Comparison of ENCODE assay signal across 31 cellular contexts in the genomic region with DNA sequence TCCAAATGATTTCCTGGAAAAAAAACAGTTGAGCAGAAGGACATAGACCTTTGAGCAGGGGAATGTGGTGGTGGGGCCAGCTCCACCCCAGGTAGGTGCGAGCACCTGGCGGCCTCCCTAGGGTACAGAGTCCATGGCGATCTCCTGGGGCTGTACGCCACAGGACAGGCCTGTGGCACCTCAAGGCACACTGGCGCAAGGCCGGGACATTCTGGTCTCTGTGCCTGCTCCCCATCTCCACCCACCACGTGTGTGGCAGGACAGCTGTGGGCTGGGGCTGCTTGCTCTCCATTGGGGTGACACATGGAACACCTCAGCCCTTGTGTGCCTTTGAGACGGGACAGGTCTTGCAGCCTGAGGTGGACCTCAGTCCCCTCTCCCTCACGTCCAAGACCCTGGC. TPM values are rescaled to one million over a fixed set of nuclear protein-coding genes. Genes with fewer than 3 reads are reported as not detected.
DNase-seq lines count a peak whose midpoint lies in the region; ATAC-seq and TF ChIP-seq lines count a peak whose summit lies in the region.
"Had no signal": no experiment of that assay in that cellular context is flagged by ENCODE, and none has a peak within 500 bp of the region (broad histone marks: within the 10 kb centered on the region; RNA-seq: fewer than 3 reads in every experiment).

No MANE protein-coding gene starts in this region.

- 85% methylated on average over 4 of the region's 9 CpGs for WGBS in esophagus muscularis mucosa
- WGBS in sigmoid colon, 2 donors, result 20 to 76% methylated on average over 9 of the region's 9 CpGs

- H3K4me1 ChIP-seq in esophagus muscularis mucosa (peaks cover 52 to 89% (median 70%) of the 10 kb centered on the region in 4 donors), mucosa of descending colon (ENCODE audit: low read depth) (peaks cover 33% of the 10 kb centered on the region), sigmoid colon (peaks cover 0 to 60% (median 53%) of the 10 kb centered on the region in 4 donors)
- H3K4me1 ChIP-seq: breast epithelium, SJSA1 had no signal

- no peak for TF ChIP-seq EP300 in esophagus muscularis mucosa (IDR thresholded peaks at IDR 0.05)
- TF ChIP-seq EP300 in sigmoid colon (IDR thresholded peaks at IDR 0.05), result no peak

- peak; percentile 79 for ATAC-seq in mucosa of descending colon
- no peak for ATAC-seq in sciatic nerve
- ATAC-seq: Panc1 had no signal

- H3K4me3 ChIP-seq in esophagus muscularis mucosa (no peak overlapping the region), mucosa of descending colon (no peak overlapping the region), sigmoid colon (no peak overlapping the region), MG63 (no peak overlapping the region), WERI-Rb-1 (ENCODE audit: low read depth, low read length) (no peak overlapping the region)
- H3K4me3 ChIP-seq: breast epithelium, coronary artery, HAP-1, SJSA1, skin epidermis had no signal

- H3K9me3 ChIP-seq in esophagus muscularis mucosa, result no peaks in the 10 kb centered on the region
- H3K9me3 ChIP-seq in mucosa of descending colon, result no peaks in the 10 kb centered on the region
- H3K9me3 ChIP-seq in sigmoid colon, result no peaks in the 10 kb centered on the region
- no peaks in the 10 kb centered on the region for H3K9me3 ChIP-seq in MG63
- H3K9me3 ChIP-seq in WERI-Rb-1 (ENCODE audit: severe bottlenecking), result no peaks in the 10 kb centered on the region
- H3K9me3 ChIP-seq: breast epithelium, HAP-1, SJSA1 had no signal

- intact Hi-C loops in esophagus muscularis mucosa (cut with DNase I) (no loop called here), mucosa of descending colon (cut with DNase I, micrococcal nuclease) (no loop called here), sigmoid colon (cut with DNase I) (no loop called here), sciatic nerve (cut with DNase I) (no loop called here)

- H3K27me3 ChIP-seq in esophagus muscularis mucosa (no peaks in the 10 kb centered on the region), sigmoid colon (no peaks in the 10 kb centered on the region), MG63 (no peaks in the 10 kb centered on the region), WERI-Rb-1 (ENCODE audit: insufficient read depth, low read depth, severe bottlenecking) (no peaks in the 10 kb centered on the region)
- H3K27me3 ChIP-seq: breast epithelium, SJSA1 had no signal

- H3K36me3 ChIP-seq in esophagus muscularis mucosa (no peaks in the 10 kb centered on the region), mucosa of descending colon (ENCODE audit: low read depth) (no peaks in the 10 kb centered on the region), sigmoid colon (no peaks in the 10 kb centered on the region), MG63 (no peaks in the 10 kb centered on the region), WERI-Rb-1 (peaks cover 5% of the 10 kb centered on the region)
- H3K36me3 ChIP-seq: breast epithelium, HAP-1, SJSA1 had no signal

- DNase-seq in HT-29 (ENCODE audit: low spot score) (peak; percentile 78), esophagus muscularis mucosa (ENCODE audit: extremely low spot score) (no peak), mucosa of descending colon (peak; percentile 81 to 90 (median 87)), sigmoid colon (no peak), MG63 (no peak), WERI-Rb-1 (no peak), sciatic nerve (ENCODE audit: low spot score) (no peak)
- DNase-seq in activated CD4-positive, alpha-beta T cell treated with anti-CD3 and anti-CD28 coated beads, Interleukin-2, amount 50 U/mL, for 4 hours, result no peak
- DNase-seq: activated CD4-positive, alpha-beta memory T cell treated with anti-CD3 and anti-CD28 coated beads for 36 hours; activated CD8-positive, alpha-beta memory T cell treated with anti-CD3 and anti-CD28 coated beads, Interleukin-2, amount 50 U/mL, for 4 hours; activated naive CD4-positive, alpha-beta T cell treated with anti-CD3 and anti-CD28 coated beads, Interleukin-2, amount 50 U/mL, for 16 hours; amniotic stem cell; COR-L47; DMS79; foreskin fibroblast; GDM1; KBM-7; midbrain; NCI-H1417; NCI-H2029 treated with DMSO at 0.1 percent for 48 hours; NCI-H526 treated with DMSO at 0.1 percent for 48 hours; stimulated activated CD4-positive, alpha-beta T cell treated with anti-CD3 and anti-CD28 coated beads, Interleukin-1b, Interleukin-23, amount 100 ng/mL, for 48 hours; T-helper 1 cell had no signal

- no peak for TF ChIP-seq POLR2A in esophagus muscularis mucosa (IDR thresholded peaks at IDR 0.05; ENCODE audit: low read depth)
- TF ChIP-seq POLR2A in sigmoid colon (IDR thresholded peaks at IDR 0.05), result no peak

- H3K27ac ChIP-seq in esophagus muscularis mucosa (replicated peaks in 1 of 4) (peak overlapping the region; percentile 41 to 86 (median 44)), sigmoid colon (peak overlapping the region; percentile 41 to 85 (median 62)), WERI-Rb-1 (no peak overlapping the region)
- H3K27ac ChIP-seq: breast epithelium, coronary artery, SJSA1, skin epidermis had no signal

- no peak for TF ChIP-seq CTCF in esophagus muscularis mucosa (IDR thresholded peaks at IDR 0.05)
- no peak for TF ChIP-seq CTCF in mucosa of descending colon (IDR thresholded peaks at IDR 0.05)
- TF ChIP-seq CTCF in sigmoid colon (IDR thresholded peaks at IDR 0.05), result no peak
- no peak for TF ChIP-seq CTCF in WERI-Rb-1 (IDR thresholded peaks at IDR 0.05; ENCODE audit: low read depth, low read length)

RNA-seq across cellular contexts. Expression of a gene that starts 25.2 kb away (rescaled TPM):
- 27.5 and 28.6 TPM in 2 replicates for total RNA-seq in HT-29 (2014; rRNA removed; shearing (Covaris generic))
- total RNA-seq in esophagus muscularis mucosa, result 10 to 100 TPM; 18.6 to 89.9 (median 40.8) TPM
- 100 to 1,000 TPM; 175 to 276 (median 201) TPM for total RNA-seq in mucosa of descending colon
- total RNA-seq in sigmoid colon, result 10 to 100 TPM; 16.0 to 95.8 (median 29.0) TPM
- 10 to 100 TPM; 12.6 to 80.1 (median 19.0) TPM for polyA plus RNA-seq in sigmoid colon
- total RNA-seq in MG63 (2014; rRNA removed; shearing (Covaris generic); ENCODE audit: low replicate concordance), result 0.17 and 1.1 TPM in 2 replicates
- 6.6 TPM for total RNA-seq in sciatic nerve
- total RNA-seq: HT1080, SJSA1 had no signal
- polyA plus RNA-seq: BJ had no signal

Comparison
In these comparisons a context has a peak if more than half of its experiments do, and no peak if none do; other contexts are left out.
1. DNase-seq: peak in HT-29 (single experiment) and mucosa of descending colon (3 of 3); none in esophagus muscularis mucosa (single experiment), sigmoid colon (single experiment), MG63 (single experiment), WERI-Rb-1 (single experiment), sciatic nerve (single experiment) and activated CD4-positive, alpha-beta T cell treated with anti-CD3 and anti-CD28 coated beads, Interleukin-2, amount 50 U/mL, for 4 hours (0 of 2).